Comparison of ENCODE assay signal across 16 cellular contexts in the genomic region with DNA sequence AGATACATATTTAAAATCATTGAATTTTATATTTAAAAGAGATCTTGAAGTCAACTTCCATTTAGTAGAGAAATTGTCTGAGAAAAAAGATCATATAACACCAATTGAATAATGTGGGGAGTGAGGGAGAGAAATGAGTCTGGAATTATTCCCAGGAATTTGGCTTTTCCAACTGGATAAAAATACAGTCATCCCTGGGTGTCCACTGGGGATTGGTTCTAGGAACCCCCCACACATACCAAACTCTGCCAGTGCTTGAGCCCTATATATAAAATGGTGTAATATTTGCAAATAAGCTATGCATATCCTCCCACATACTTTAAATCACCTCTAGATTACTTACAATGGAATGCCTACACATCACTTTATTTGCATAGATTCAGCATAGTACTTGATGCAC.
A peak's percentile ranks its signal among the peaks of the same experiment; 100 is the strongest.
DNase-seq lines count a peak whose midpoint lies in the region; ATAC-seq and TF ChIP-seq lines count a peak whose summit lies in the region.
"Had no signal": no experiment of that assay in that cellular context is flagged by ENCODE, and none has a peak within 500 bp of the region (broad histone marks: within the 10 kb centered on the region; RNA-seq: fewer than 3 reads in every experiment).

No MANE protein-coding gene starts in this region.

- no peak for ATAC-seq in Panc1
- ATAC-seq in HG03196 (IDR thresholded peaks at IDR 0.05; ENCODE audit: unreplicated experiment): no peak
- ATAC-seq in sciatic nerve: no peak

- DNase-seq in GM03348 (ENCODE audit: low spot score): peak; percentile 7
- no peak for DNase-seq in Panc1 (ENCODE audit: low read depth, low spot score)
- DNase-seq in fibroblast of peridontal ligament (ENCODE audit: extremely low read depth): peak; percentile 84
- DNase-seq in stromal cell of bone marrow (ENCODE audit: low read depth): peak; percentile 19
- DNase-seq in prostate gland (ENCODE audit: low spot score): no peak
- no peak for DNase-seq in SKM-1 treated with dmso at 0.1 percent for 144 hours (lab: John Stamatoyannopoulos, UW; ENCODE audit: unreplicated experiment)
- DNase-seq in sciatic nerve (ENCODE audit: low spot score): no peak
- DNase-seq: ACHN; C1 segment of cervical spinal cord; CD4-positive, alpha-beta T cell; DMS79; EL; GDM1; HCEC 1CT; IMR-90 had no signal

- POLR2A ChIA-PET in Panc1 (lab: Charles Lee): no interaction called here

- H3K36me3 ChIP-seq in Panc1 (ENCODE audit: control insufficient read depth, insufficient read depth, low read length) (no peaks in the 10 kb centered on the region), prostate gland (no peaks in the 10 kb centered on the region)

- in situ Hi-C loops in Panc1 (cut with HindIII; ENCODE audit: low pct_unique_long_range_greater_than_20kb, low sequenced_read_pairs): no loop called here

- no peak for TF ChIP-seq POLR2A in prostate gland (IDR thresholded peaks at IDR 0.05)

- BruUV-seq in Panc1 (replicated peaks; lab: Mats Ljungman, UMichigan): no TSS peak

- H3K27me3 ChIP-seq in Panc1 (ENCODE audit: control insufficient read depth, insufficient read depth, low read length) (no peaks in the 10 kb centered on the region), prostate gland (replicated peaks; ENCODE audit: insufficient read depth) (no peaks in the 10 kb centered on the region)

- no peaks in the 10 kb centered on the region for H3K4me1 ChIP-seq in Panc1 (ENCODE audit: control insufficient read depth, insufficient read depth, low read length)
- H3K4me1 ChIP-seq in prostate gland (replicated peaks): no peaks in the 10 kb centered on the region

- CTCF ChIA-PET in Panc1 (lab: Charles Lee): no interaction called here

- H3K4me3 ChIP-seq in Panc1 (ENCODE audit: low read depth in 2 of 2, low read length in 2 of 2) (no peak overlapping the region), prostate gland (no peak overlapping the region)

- TF ChIP-seq CTCF in Panc1 (IDR thresholded peaks at IDR 0.05) (no peak), prostate gland (IDR thresholded peaks at IDR 0.05) (no peak)

- H3K9me3 ChIP-seq in Panc1 (ENCODE audit: control insufficient read depth, insufficient read depth, low read depth, low read length): peaks cover 8% of the 10 kb centered on the region; the same call in 1 of the 2 replicates
- H3K9me3 ChIP-seq in prostate gland: no peaks in the 10 kb centered on the region

- intact Hi-C loops in Panc1 (cut with micrococcal nuclease; ENCODE audit: unreplicated experiment) (no loop called here), prostate gland (cut with DNase I) (no loop called here), sciatic nerve (cut with DNase I) (no loop called here)

- peak overlapping the region; percentile 5; the same call in 1 of the 2 replicates for H3K27ac ChIP-seq in Panc1 (ENCODE audit: low read length)
- H3K27ac ChIP-seq in prostate gland: no peak overlapping the region

Comparison
In these comparisons a context has a peak if more than half of its experiments do, and no peak if none do; other contexts are left out.
1. DNase-seq: peak in GM03348 (single experiment), fibroblast of peridontal ligament (single experiment) and stromal cell of bone marrow (single experiment); none in Panc1 (single experiment), prostate gland (single experiment), SKM-1 treated with dmso at 0.1 percent for 144 hours (single experiment) and sciatic nerve (single experiment).